In the genomic region with DNA sequence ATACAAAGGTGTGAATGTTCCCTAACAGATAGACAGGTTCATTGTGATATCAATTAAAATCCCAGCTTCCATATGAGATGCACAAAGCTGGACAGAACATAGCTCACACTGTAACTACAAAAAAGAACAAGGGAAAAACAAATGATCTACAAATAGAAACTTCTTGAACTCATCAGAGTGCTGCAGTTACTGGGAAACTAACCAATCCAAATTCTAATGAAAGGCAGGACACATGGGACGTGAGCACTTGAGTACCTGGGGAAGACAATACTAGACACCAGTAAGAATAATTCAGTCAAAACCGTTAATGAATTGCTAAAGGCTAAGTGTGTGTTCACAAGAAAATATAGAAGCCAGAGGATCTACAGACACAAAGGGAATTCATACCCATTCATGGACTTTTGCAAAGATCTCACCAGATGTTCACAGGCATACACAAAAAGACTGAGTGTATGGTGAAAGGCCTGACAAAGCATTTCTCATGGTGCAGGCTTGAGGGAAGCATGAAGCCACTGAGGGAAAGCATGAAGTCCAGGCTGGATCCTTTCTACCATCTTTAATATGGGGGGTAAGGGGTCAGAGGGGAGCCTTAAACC, we compare ENCODE assay signal across 19 cellular contexts. TPM values are rescaled to one million over a fixed set of nuclear protein-coding genes. Genes with fewer than 3 reads are reported as not detected.
DNase-seq lines count a peak whose midpoint lies in the region; ATAC-seq and TF ChIP-seq lines count a peak whose summit lies in the region.
"Had no signal": no experiment of that assay in that cellular context is flagged by ENCODE, and none has a peak within 500 bp of the region (broad histone marks: within the 10 kb centered on the region; RNA-seq: fewer than 3 reads in every experiment).

No MANE protein-coding gene starts in this region.

- no peaks in the 10 kb centered on the region for H3K79me2 ChIP-seq in GM23338 (replicated peaks; ENCODE audit: insufficient read depth)

- POLR2A ChIA-PET in HEK293T (lab: Yijun Ruan, JAX): no interaction called here

- CTCF ChIA-PET in HEK293T (lab: Yijun Ruan, JAX): interaction anchor here (0.5 kb wide), 1 partner anchor 39 kb away, joined by 3 read pairs; no protein-coding TSS in a partner anchor

- H3K9me3 ChIP-seq in T-helper 17 cell (ENCODE audit: control insufficient read depth, low read length, poor library complexity, severe bottlenecking): no peaks in the 10 kb centered on the region
- H3K9me3 ChIP-seq in heart right ventricle: peaks cover 0 to 3% (median 0%) of the 10 kb centered on the region in 11 donors

- peaks cover 25% of the 10 kb centered on the region; the same call in 2 of the 3 replicates for H3K4me1 Mint-ChIP-seq in GM23338
- peaks cover 14% of the 10 kb centered on the region for H3K4me1 Mint-ChIP-seq in T-helper 17 cell
- H3K4me1 Mint-ChIP-seq in neural crest cell: peaks cover 16% of the 10 kb centered on the region
- H3K4me1 Mint-ChIP-seq in stimulated activated effector memory CD8-positive, alpha-beta T cell treated with anti-CD3 and anti-CD28 coated beads, Interleukin-12 subunit alpha, Interleukin-12 subunit beta, amount 100 ng/mL, for 72 hours: no peaks in the 10 kb centered on the region

- H3K9me2 ChIP-seq in GM23338 (ENCODE audit: insufficient read depth): no peaks in the 10 kb centered on the region

- H3K36me3 ChIP-seq in GM23338 (ENCODE audit: insufficient read depth): no peaks in the 10 kb centered on the region
- peaks cover 0 to 24% (median 5%) of the 10 kb centered on the region in 9 donors for H3K36me3 ChIP-seq in heart right ventricle

- no peaks in the 10 kb centered on the region for H3F3A ChIP-seq in GM23338 (replicated peaks; ENCODE audit: low read depth)

- H3K36me3 Mint-ChIP-seq in GM23338 (ENCODE audit: low read depth): no peaks in the 10 kb centered on the region; the same call in 2 of the 3 replicates
- peaks cover 10% of the 10 kb centered on the region for H3K36me3 Mint-ChIP-seq in T-helper 17 cell (ENCODE audit: low read depth)
- peaks cover 1% of the 10 kb centered on the region for H3K36me3 Mint-ChIP-seq in neural crest cell (ENCODE audit: low read depth)
- peaks cover 16% of the 10 kb centered on the region for H3K36me3 Mint-ChIP-seq in stimulated activated effector memory CD8-positive, alpha-beta T cell treated with anti-CD3 and anti-CD28 coated beads, Interleukin-12 subunit alpha, Interleukin-12 subunit beta, amount 100 ng/mL, for 72 hours

- H3K27me3 Mint-ChIP-seq in GM23338 (ENCODE audit: insufficient read depth, low read depth, poor library complexity) (peaks cover 2% of the 10 kb centered on the region), T-helper 17 cell (no peaks in the 10 kb centered on the region), neural crest cell (ENCODE audit: low read depth) (no peaks in the 10 kb centered on the region)

- H2AFZ ChIP-seq in GM23338: no peak overlapping the region

- H3K27ac ChIP-seq in GM23338 (ENCODE audit: low read depth) (no peak overlapping the region), heart right ventricle (peak overlapping the region in 8 of 10 donors; percentile 8 to 65 (median 51))
- H3K27ac ChIP-seq: BLaER1 treated with 17β-estradiol and CSF1 and Interleukin-3, amounts not matched to agents 10 nM and 100 nM had no signal

- whole genome bisulfite sequencing in heart right ventricle, 2 donors: 40 to 58% methylated on average over 2 of the region's 2 CpGs

- no peak overlapping the region for H3K4me3 Mint-ChIP-seq in GM23338
- peak overlapping the region; percentile 49 for H3K4me3 Mint-ChIP-seq in T-helper 17 cell
- no peak overlapping the region for H3K4me3 Mint-ChIP-seq in neural crest cell
- no peak overlapping the region for H3K4me3 Mint-ChIP-seq in stimulated activated effector memory CD8-positive, alpha-beta T cell treated with anti-CD3 and anti-CD28 coated beads, Interleukin-12 subunit alpha, Interleukin-12 subunit beta, amount 100 ng/mL, for 72 hours
- H3K4me3 Mint-ChIP-seq: CD8-positive, alpha-beta T cell had no signal

- H3K4me3 ChIP-seq in GM23338: no peak overlapping the region
- no peak overlapping the region for H3K4me3 ChIP-seq in heart right ventricle
- H3K4me3 ChIP-seq: BLaER1 treated with 17β-estradiol and CSF1 and Interleukin-3, amounts not matched to agents 10 nM and 100 nM had no signal

- H4K20me1 ChIP-seq in GM23338 (replicated peaks; ENCODE audit: insufficient read depth): no peaks in the 10 kb centered on the region

- intact Hi-C loops in heart right ventricle (cut with DNase I): loop anchor here in 9 of 10 donors (2.0 to 10.0 kb wide), 12 partner anchors 113 to 415 kb away; partner anchors contain the start of genes BCAP29 (in 1 of the 9) and CBLL1 (in 1 of the 9)

- no peak overlapping the region for H3K4me2 ChIP-seq in GM23338
- H3K4me2 ChIP-seq: BLaER1 treated with 17β-estradiol and CSF1 and Interleukin-3, amounts not matched to agents 10 nM and 100 nM had no signal

- TF ChIP-seq CTCF in GM23338 (conservative IDR thresholded peaks at IDR 0.05; ENCODE audit: low read depth in 2 of 2) (no peak), heart right ventricle (IDR thresholded peaks at IDR 0.05) (no peak), neural crest cell (conservative IDR thresholded peaks at IDR 0.05) (no peak)

- H3K9me3 Mint-ChIP-seq in GM23338: no peaks in the 10 kb centered on the region
- no peaks in the 10 kb centered on the region for H3K9me3 Mint-ChIP-seq in neural crest cell
- no peaks in the 10 kb centered on the region for H3K9me3 Mint-ChIP-seq in stimulated activated effector memory CD8-positive, alpha-beta T cell treated with anti-CD3 and anti-CD28 coated beads, Interleukin-12 subunit alpha, Interleukin-12 subunit beta, amount 100 ng/mL, for 72 hours
- H3K9me3 Mint-ChIP-seq: CD8-positive, alpha-beta T cell had no signal

- DNase-seq in GM23338 (ENCODE audit: low spot score): no peak
- DNase-seq in T-helper 17 cell: no peak
- DNase-seq in heart right ventricle: no peak
- DNase-seq in neural crest cell (ENCODE audit: low read depth, low spot score): no peak
- no peak for DNase-seq in HEK293T (ENCODE audit: extremely low spot score)
- DNase-seq in COLO668 (lab: John Stamatoyannopoulos, UW; ENCODE audit: unreplicated experiment): no peak
- no peak for DNase-seq in stimulated activated effector memory CD8-positive, alpha-beta T cell treated with anti-CD3 and anti-CD28 coated beads, Interleukin-12 subunit alpha, Interleukin-12 subunit beta, amount 100 ng/mL, for 72 hours (ENCODE audit: low spot score in 2 of 2)
- DNase-seq: CD8-positive, alpha-beta T cell; KG1; MV-4-11; NCI-H1694 treated with DMSO at 0.1 percent for 48 hours; NCI-H226; NCI-H524; NCI-H82; OCI-M1; SHP77 treated with DMSO at 0.1 percent for 48 hours had no signal

- ATAC-seq in GM23338 (no peak), T-helper 17 cell (no peak), heart right ventricle (peak in 6 of 8 donors; percentile 17 to 78 (median 61))
- ATAC-seq in stimulated activated effector memory CD8-positive, alpha-beta T cell treated with anti-CD3 and anti-CD28 coated beads, Interleukin-12 subunit alpha, Interleukin-12 subunit beta, amount 100 ng/mL, for 72 hours: no peak
- ATAC-seq: CD8-positive, alpha-beta T cell had no signal

- H3K27me3 ChIP-seq in GM23338 (ENCODE audit: insufficient read depth): no peaks in the 10 kb centered on the region
- no peaks in the 10 kb centered on the region for H3K27me3 ChIP-seq in heart right ventricle
- H3K27me3 ChIP-seq: BLaER1 treated with 17β-estradiol and CSF1 and Interleukin-3, amounts not matched to agents 10 nM and 100 nM had no signal

- peak overlapping the region; percentile 86 for H3K27ac Mint-ChIP-seq in GM23338
- no peak overlapping the region for H3K27ac Mint-ChIP-seq in T-helper 17 cell
- peak overlapping the region; percentile 3 for H3K27ac Mint-ChIP-seq in neural crest cell (ENCODE audit: unreplicated experiment)
- H3K27ac Mint-ChIP-seq in stimulated activated effector memory CD8-positive, alpha-beta T cell treated with anti-CD3 and anti-CD28 coated beads, Interleukin-12 subunit alpha, Interleukin-12 subunit beta, amount 100 ng/mL, for 72 hours: no peak overlapping the region
- H3K27ac Mint-ChIP-seq: CD8-positive, alpha-beta T cell had no signal

- H3K4me1 ChIP-seq in GM23338 (ENCODE audit: insufficient read depth): peaks cover 11% of the 10 kb centered on the region; the same call in 1 of the 2 replicates
- peaks cover 0 to 39% (median 5%) of the 10 kb centered on the region in 9 donors for H3K4me1 ChIP-seq in heart right ventricle

TF ChIP-seq in GM23338, 12 proteins besides CTCF, POLR2A, EP300 and RAD21 (continues in another document):
- TF ChIP-seq ZNF114 (CRISPR knock-in tag; IDR thresholded peaks at IDR 0.05) (no peak), EZH2phosphoT487 (IDR thresholded peaks at IDR 0.05; ENCODE audit: unreplicated experiment) (no peak), JUNB (IDR thresholded peaks at IDR 0.05; ENCODE audit: unreplicated experiment) (no peak), POLR2AphosphoS5 (IDR thresholded peaks at IDR 0.05; ENCODE audit: low read depth) (no peak)

TF ChIP-seq in HEK293T, 16 proteins besides CTCF, POLR2A, EP300 and RAD21 (continues in another document):
- TF ChIP-seq SP1 (IDR thresholded peaks at IDR 0.05) (no peak), LEF1 (IDR thresholded peaks at IDR 0.05; ENCODE audit: borderline replicate concordance) (no peak), FOXK2 (IDR thresholded peaks at IDR 0.05) (no peak), BHLHE40 (IDR thresholded peaks at IDR 0.05; ENCODE audit: borderline replicate concordance) (no peak), HDGF (IDR thresholded peaks at IDR 0.05; ENCODE audit: borderline replicate concordance) (no peak), L3MBTL2 (conservative IDR thresholded peaks at IDR 0.05) (no peak), ELF4 (IDR thresholded peaks at IDR 0.05) (no peak), SUZ12 (IDR thresholded peaks at IDR 0.05) (no peak), FOXA1 (IDR thresholded peaks at IDR 0.05) (no peak), CTBP1 (IDR thresholded peaks at IDR 0.05; ENCODE audit: borderline replicate concordance) (no peak), NFRKB (IDR thresholded peaks at IDR 0.05) (no peak), ARNT (IDR thresholded peaks at IDR 0.05) (no peak)
- TF ChIP-seq, protein P1, sequence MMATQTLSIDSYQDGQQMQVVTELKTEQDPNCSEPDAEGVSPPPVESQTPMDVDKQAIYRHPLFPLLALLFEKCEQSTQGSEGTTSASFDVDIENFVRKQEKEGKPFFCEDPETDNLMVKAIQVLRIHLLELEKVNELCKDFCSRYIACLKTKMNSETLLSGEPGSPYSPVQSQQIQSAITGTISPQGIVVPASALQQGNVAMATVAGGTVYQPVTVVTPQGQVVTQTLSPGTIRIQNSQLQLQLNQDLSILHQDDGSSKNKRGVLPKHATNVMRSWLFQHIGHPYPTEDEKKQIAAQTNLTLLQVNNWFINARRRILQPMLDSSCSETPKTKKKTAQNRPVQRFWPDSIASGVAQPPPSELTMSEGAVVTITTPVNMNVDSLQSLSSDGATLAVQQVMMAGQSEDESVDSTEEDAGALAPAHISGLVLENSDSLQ (IDR thresholded peaks at IDR 0.05): no peak

RNA-seq across cellular contexts. Expression of gene GPR22, which starts 7.8 kb away (rescaled TPM):
- not detected in 2 replicates for total RNA-seq in GM23338 (2014; rRNA removed; shearing (Covaris generic))
- polyA plus RNA-seq in GM23338 (2016; fragmentation: Nextera tagmentation; extraction: Ambion mirVana): 2.0 and 3.4 TPM in 2 replicates
- not detected for total RNA-seq in T-helper 17 cell
- 10 to 100 TPM; 20.0 to 61.9 (median 36.4) TPM for total RNA-seq in heart right ventricle
- polyA plus RNA-seq in heart right ventricle: 10 to 100 TPM in 1 of 2 donors, 1 to 10 TPM in 1; 6.1 to 11.4 TPM
- 0.07 TPM in 1 of 2 replicates, not detected in the other for total RNA-seq in neural crest cell
- total RNA-seq: A673; CD8-positive, alpha-beta T cell; HepG2 had no signal
- polyA plus RNA-seq: HepG2 had no signal

Comparison
In these comparisons a context has a peak if more than half of its experiments do, and no peak if none do; other contexts are left out.
1. ATAC-seq: peak in heart right ventricle (6 of 8); none in GM23338 (single experiment), T-helper 17 cell (single experiment) and stimulated activated effector memory CD8-positive, alpha-beta T cell treated with anti-CD3 and anti-CD28 coated beads, Interleukin-12 subunit alpha, Interleukin-12 subunit beta, amount 100 ng/mL, for 72 hours (single experiment).
2. H3K27ac Mint-ChIP-seq: peak in GM23338 (single experiment) and neural crest cell (single experiment); none in T-helper 17 cell (single experiment) and stimulated activated effector memory CD8-positive, alpha-beta T cell treated with anti-CD3 and anti-CD28 coated beads, Interleukin-12 subunit alpha, Interleukin-12 subunit beta, amount 100 ng/mL, for 72 hours (single experiment).
3. RNA of gene GPR22, which starts 7.8 kb away (total RNA-seq): 20.0 to 61.9 TPM in heart right ventricle; 0.07 TPM in neural crest cell, not detected in GM23338 and not detected in T-helper 17 cell; every median in the first group is over 10 times any median in the second.